1 cellular context compared by ENCODE assay signal in genomic region chr5:111757582-111758283, GRCh38.
TF ChIP-seq lines count a peak whose summit lies in the region.

No MANE protein-coding gene starts in this region.

TF ChIP-seq in K562, 482 proteins besides CTCF, POLR2A, EP300 and RAD21 (continued from another document):
- TF ChIP-seq RERE (CRISPR knock-in tag; IDR thresholded peaks at IDR 0.05; ENCODE audit: borderline replicate concordance) (no peak), ESRRA (IDR thresholded peaks at IDR 0.05; ENCODE audit: borderline replicate concordance, low read depth) (no peak), KDM5B (IDR thresholded peaks at IDR 0.05; ENCODE audit: insufficient replicate concordance, low read depth, low read length) (no peak), ZBTB33 (CRISPR knock-in tag; IDR thresholded peaks at IDR 0.05) (0 out of 2 replicates have a peak, but pooled peaks have one; percentile 11), BCOR (IDR thresholded peaks at IDR 0.05) (no peak), GATAD2B (IDR thresholded peaks at IDR 0.05; ENCODE audit: borderline replicate concordance) (no peak), ZNF830 (CRISPR knock-in tag; IDR thresholded peaks at IDR 0.05) (no peak), EGR1 (conservative IDR thresholded peaks at IDR 0.05) (peak; percentile 47), TSC22D4 (tag; IDR thresholded peaks at IDR 0.05) (no peak), ZNF584 (CRISPR knock-in tag; IDR thresholded peaks at IDR 0.05; ENCODE audit: low read depth) (no peak), NFYB (IDR thresholded peaks at IDR 0.05; ENCODE audit: extremely low read depth, insufficient read length) (no peak), CXXC5 (CRISPR knock-in tag; IDR thresholded peaks at IDR 0.05) (peak; percentile 39; the same call in 1 of the 2 replicates), PHB (CRISPR knock-in tag; IDR thresholded peaks at IDR 0.05) (no peak), TBL1XR1 (IDR thresholded peaks at IDR 0.05; ENCODE audit: low read length in 2 of 2) (no peak), ZNF134 (CRISPR knock-in tag; conservative IDR thresholded peaks at IDR 0.05) (no peak)
TF ChIP-seq in K562: peak in this region for 6.
